In genomic region chr4:96136056-96136455, GRCh38 we compare ENCODE assay signal across 21 cellular contexts.
DNase-seq lines count a peak whose midpoint lies in the region; ATAC-seq, FAIRE-seq and TF ChIP-seq lines count a peak whose summit lies in the region.
"Had no signal": no experiment of that assay in that cellular context is flagged by ENCODE, and none has a peak within 500 bp of the region (broad histone marks: within the 10 kb centered on the region; RNA-seq: fewer than 3 reads in every experiment).

No MANE protein-coding gene starts in this region.

- H3K4me1 ChIP-seq in astrocyte (ENCODE audit: insufficient read depth, low read length) (no peaks in the 10 kb centered on the region), colonic mucosa (no peaks in the 10 kb centered on the region)

- TF ChIP-seq CTCF in astrocyte (IDR thresholded peaks at IDR 0.05; ENCODE audit: insufficient read depth, low read depth, low read length) (no peak), choroid plexus epithelial cell (conservative IDR thresholded peaks at IDR 0.05; ENCODE audit: low read depth, low read length) (no peak), colonic mucosa (IDR thresholded peaks at IDR 0.05) (no peak)

- peak overlapping the region; percentile 26 for H3K27ac Mint-ChIP-seq in astrocyte (ENCODE audit: unreplicated experiment)
- H3K27ac Mint-ChIP-seq: CD4-positive, alpha-beta memory T cell; GM23338; HFFc6 had no signal

- TF ChIP-seq POLR2A in GM12891 (IDR thresholded peaks at IDR 0.05; ENCODE audit: low read depth, low read length) = no peak

- H3K36me3 ChIP-seq in astrocyte (ENCODE audit: insufficient read depth, low read length) (no peaks in the 10 kb centered on the region), colonic mucosa (no peaks in the 10 kb centered on the region)
- H3K36me3 ChIP-seq: HAP-1 had no signal

- no peaks in the 10 kb centered on the region for H3K27me3 Mint-ChIP-seq in astrocyte (ENCODE audit: low read depth, unreplicated experiment)
- H3K27me3 Mint-ChIP-seq: CD4-positive, alpha-beta memory T cell had no signal

- H2AFZ ChIP-seq in astrocyte (ENCODE audit: low read depth, low read length) = no peak overlapping the region
- H2AFZ ChIP-seq: GM23338 had no signal

- no peaks in the 10 kb centered on the region for H3K36me3 Mint-ChIP-seq in astrocyte (ENCODE audit: low read depth, unreplicated experiment)
- H3K36me3 Mint-ChIP-seq: CD4-positive, alpha-beta memory T cell had no signal

- H4K20me1 ChIP-seq in astrocyte (ENCODE audit: insufficient read depth, low read length) = no peaks in the 10 kb centered on the region

- H3K4me1 Mint-ChIP-seq in astrocyte (ENCODE audit: low read depth, unreplicated experiment) = peaks cover 16% of the 10 kb centered on the region
- H3K4me1 Mint-ChIP-seq: CD4-positive, alpha-beta memory T cell; GM23338 had no signal

- H3K4me2 ChIP-seq in astrocyte (ENCODE audit: low read length) = no peak overlapping the region
- H3K4me2 ChIP-seq: GM23338 had no signal

- H3K27me3 ChIP-seq in astrocyte (ENCODE audit: insufficient read depth, low read length) = no peaks in the 10 kb centered on the region
- H3K27me3 ChIP-seq in colonic mucosa = no peaks in the 10 kb centered on the region

- DNase-seq in astrocyte (ENCODE audit: low read depth) (peak; percentile 58), choroid plexus epithelial cell (ENCODE audit: low read depth) (peak; percentile 28), kidney glomerular epithelial cell (lab: John Stamatoyannopoulos, UW) (peak; percentile 9), renal cortical epithelial cell (ENCODE audit: low read depth) (peak; percentile 18), GM12891 (ENCODE audit: insufficient read length, low spot score) (no peak), colonic mucosa (no peak), left cardiac atrium (no peak)
- DNase-seq: C1 segment of cervical spinal cord; Calu3; CD4-positive, alpha-beta memory T cell; COR-L47; DMS53; DMS79 treated with DMSO at 0.1 percent for 48 hours; GF-D8; HFFc6 had no signal

- no peak overlapping the region for H3K4me3 Mint-ChIP-seq in astrocyte (ENCODE audit: unreplicated experiment)
- H3K4me3 Mint-ChIP-seq: CD4-positive, alpha-beta memory T cell; GM23338; HFFc6 had no signal

- no peaks in the 10 kb centered on the region for H3K79me2 ChIP-seq in astrocyte (ENCODE audit: insufficient read depth, low read length)

- H3K9me3 Mint-ChIP-seq in astrocyte (ENCODE audit: unreplicated experiment) = no peaks in the 10 kb centered on the region
- H3K9me3 Mint-ChIP-seq: GM23338 had no signal

- FAIRE-seq in astrocyte (lab: Jason Lieb, UNC) = no peak
- FAIRE-seq in GM12891 (lab: Jason Lieb, UNC) = no peak
- FAIRE-seq: GM12892, GM19239, H54 had no signal

- intact Hi-C loops in colonic mucosa (cut with DNase I) = no loop called here
- intact Hi-C loops in left cardiac atrium (cut with DNase I) = no loop called here

- H3K27ac ChIP-seq in astrocyte (ENCODE audit: low read depth, low read length) (no peak overlapping the region), colonic mucosa (no peak overlapping the region)

- ATAC-seq in left cardiac atrium (no peak), GM21367 (IDR thresholded peaks at IDR 0.05; ENCODE audit: unreplicated experiment) (no peak)
- ATAC-seq: GM23338 had no signal

- H3K9ac ChIP-seq in astrocyte (ENCODE audit: low read length) (no peak overlapping the region), colonic mucosa (ENCODE audit: low read depth in 2 of 2, low read length in 2 of 2) (no peak overlapping the region)

- no peaks in the 10 kb centered on the region for H3K9me3 ChIP-seq in astrocyte (ENCODE audit: insufficient read depth, low read depth, low read length)
- H3K9me3 ChIP-seq in colonic mucosa = no peaks in the 10 kb centered on the region
- H3K9me3 ChIP-seq: HAP-1 had no signal

- H3K4me3 ChIP-seq in astrocyte (ENCODE audit: insufficient read depth, low read depth, low read length) (no peak overlapping the region), choroid plexus epithelial cell (ENCODE audit: low read depth, low read length) (no peak overlapping the region), colonic mucosa (no peak overlapping the region)
- H3K4me3 ChIP-seq: GM23338, HAP-1 had no signal

TF ChIP-seq in GM12891, 5 proteins besides CTCF, POLR2A, EP300 and RAD21:
- TF ChIP-seq SPI1 (IDR thresholded peaks at IDR 0.05; ENCODE audit: low read depth, low read length) (no peak), POLR2AphosphoS5 (IDR thresholded peaks at IDR 0.05; ENCODE audit: low read depth, low read length) (no peak), PAX5 (IDR thresholded peaks at IDR 0.05; ENCODE audit: insufficient read depth, low read length, severe bottlenecking) (no peak), POU2F2 (IDR thresholded peaks at IDR 0.05; ENCODE audit: low read depth, low read length) (no peak), TAF1 (IDR thresholded peaks at IDR 0.05; ENCODE audit: low read depth, low read length) (no peak)

Comparison
In these comparisons a context has a peak if more than half of its experiments do, and no peak if none do; other contexts are left out.
1. DNase-seq: peak in astrocyte (single experiment), choroid plexus epithelial cell (single experiment), kidney glomerular epithelial cell (single experiment) and renal cortical epithelial cell (single experiment); none in GM12891 (single experiment), colonic mucosa (single experiment) and left cardiac atrium (single experiment).